Comparison of ENCODE assay signal across 9 cellular contexts in genomic region chr11:125165664-125166346, GRCh38. TPM values are rescaled to one million over a fixed set of nuclear protein-coding genes. Genes with fewer than 3 reads are reported as not detected.
DNase-seq lines count a peak whose midpoint lies in the region; ATAC-seq, FAIRE-seq and TF ChIP-seq lines count a peak whose summit lies in the region.
"Had no signal": no experiment of that assay in that cellular context is flagged by ENCODE, and none has a peak within 500 bp of the region (broad histone marks: within the 10 kb centered on the region; RNA-seq: fewer than 3 reads in every experiment).

No MANE protein-coding gene starts in this region.

- H2AFZ ChIP-seq in neural progenitor cell (replicated peaks) = peak overlapping the region; percentile 63

- H4K20me1 ChIP-seq in neural progenitor cell (ENCODE audit: low read depth) = peaks cover 32% of the 10 kb centered on the region

- H3K9me3 ChIP-seq in Panc1 (ENCODE audit: control insufficient read depth, insufficient read depth, low read depth, low read length) (no peaks in the 10 kb centered on the region), esophagus muscularis mucosa (no peaks in the 10 kb centered on the region), neural progenitor cell (ENCODE audit: low read depth) (no peaks in the 10 kb centered on the region)

- in situ Hi-C loops in Panc1 (cut with HindIII; ENCODE audit: low pct_unique_long_range_greater_than_20kb, low sequenced_read_pairs) = no loop called here

- peak overlapping the region; percentile 100 for H3K27ac Mint-ChIP-seq in neural progenitor cell

- 3% methylated on average over 41 of the region's 46 CpGs for WGBS in esophagus muscularis mucosa

- no peak for FAIRE-seq in GM12892 (lab: Jason Lieb, UNC)

- H3K36me3 Mint-ChIP-seq in neural progenitor cell = peaks cover 4% of the 10 kb centered on the region

- H3K4me1 ChIP-seq in Panc1 (ENCODE audit: control insufficient read depth, insufficient read depth, low read length) = no peaks in the 10 kb centered on the region
- H3K4me1 ChIP-seq in esophagus muscularis mucosa = peaks cover 22 to 70% (median 63%) of the 10 kb centered on the region in 4 donors
- peaks cover 56% of the 10 kb centered on the region for H3K4me1 ChIP-seq in neural progenitor cell

- peak overlapping the region; percentile 95 for H3K4me2 ChIP-seq in neural progenitor cell

- H3K27me3 Mint-ChIP-seq in neural progenitor cell (ENCODE audit: insufficient read depth, low read depth) = peaks cover 12% of the 10 kb centered on the region

- TF ChIP-seq POLR2A in esophagus muscularis mucosa (IDR thresholded peaks at IDR 0.05; ENCODE audit: low read depth) (no peak), GM12892 (IDR thresholded peaks at IDR 0.05; ENCODE audit: low read depth, low read length) (no peak)

- no peak for TF ChIP-seq EP300 in esophagus muscularis mucosa (IDR thresholded peaks at IDR 0.05)

- TF ChIP-seq CTCF in Panc1 (IDR thresholded peaks at IDR 0.05) = no peak
- no peak for TF ChIP-seq CTCF in esophagus muscularis mucosa (IDR thresholded peaks at IDR 0.05)
- TF ChIP-seq CTCF in neural progenitor cell (IDR thresholded peaks at IDR 0.05) = no peak

- intact Hi-C loops in Panc1 (cut with micrococcal nuclease; ENCODE audit: unreplicated experiment) = loop anchor here (2.0 kb wide), 1 partner anchor 179 kb away; no protein-coding TSS in a partner anchor
- intact Hi-C loops in esophagus muscularis mucosa (cut with DNase I) = loop anchor here (2.0 to 5.0 kb wide), 3 partner anchors 56 to 331 kb away; partner anchors contain the start of gene FEZ1

- H3K4me1 Mint-ChIP-seq in neural progenitor cell = peaks cover 64% of the 10 kb centered on the region

- H3K79me2 ChIP-seq in neural progenitor cell (ENCODE audit: low read depth) = peaks cover 46% of the 10 kb centered on the region

- DNase-seq in NCI-H82 (lab: John Stamatoyannopoulos, UW) = peak; percentile 58
- DNase-seq in NCI-H82 treated with DMSO at 0.1 percent for 48 hours (lab: John Stamatoyannopoulos, UW; ENCODE audit: unreplicated experiment) = no peak
- DNase-seq in Panc1 (ENCODE audit: low read depth, low spot score) = no peak
- DNase-seq in esophagus muscularis mucosa (ENCODE audit: extremely low spot score) = no peak
- DNase-seq in neural progenitor cell (ENCODE audit: low spot score) = peak; percentile 61
- DNase-seq in GM12892 (ENCODE audit: insufficient read length) = no peak

- peaks cover 73% of the 10 kb centered on the region for H3F3A ChIP-seq in neural progenitor cell (ENCODE audit: low read depth)

- ATAC-seq in Panc1 = peak; percentile 10; the same call in 1 of the 2 replicates
- no peak for ATAC-seq in HG03135 (IDR thresholded peaks at IDR 0.05; ENCODE audit: unreplicated experiment)
- ATAC-seq in GM18861 (IDR thresholded peaks at IDR 0.05; ENCODE audit: unreplicated experiment) = no peak

- no peaks in the 10 kb centered on the region for H3K9me3 Mint-ChIP-seq in neural progenitor cell

- POLR2A ChIA-PET in Panc1 (lab: Charles Lee) = interaction anchor here (0.6 kb wide), 1 partner anchor 289 kb away, joined by 5 read pairs; no protein-coding TSS in a partner anchor

- BruUV-seq in Panc1 (replicated peaks; lab: Mats Ljungman, UMichigan) = no TSS peak

- no peaks in the 10 kb centered on the region for H3K36me3 ChIP-seq in Panc1 (ENCODE audit: control insufficient read depth, insufficient read depth, low read length)
- no peaks in the 10 kb centered on the region for H3K36me3 ChIP-seq in esophagus muscularis mucosa
- no peaks in the 10 kb centered on the region for H3K36me3 ChIP-seq in neural progenitor cell

- no peak overlapping the region for H3K27ac ChIP-seq in Panc1 (ENCODE audit: low read length)
- H3K27ac ChIP-seq in esophagus muscularis mucosa (replicated peaks in 1 of 4) = peak overlapping the region; percentile 76 to 90 (median 87)
- H3K27ac ChIP-seq in neural progenitor cell = no peak overlapping the region

- CTCF ChIA-PET in Panc1 (lab: Charles Lee) = interaction anchor here (1.2 kb wide), 1 partner anchor 181 kb away, joined by 12 read pairs; no protein-coding TSS in a partner anchor

- H3K27me3 ChIP-seq in Panc1 (ENCODE audit: control insufficient read depth, insufficient read depth, low read length) (peaks cover 10% of the 10 kb centered on the region), esophagus muscularis mucosa (peaks cover 0 to 14% (median 0%) of the 10 kb centered on the region in 4 donors), neural progenitor cell (peaks cover 14% of the 10 kb centered on the region)

- H3K9ac ChIP-seq in neural progenitor cell = peak overlapping the region; percentile 48

- peak overlapping the region; percentile 100 for H3K4me3 Mint-ChIP-seq in neural progenitor cell

- peak overlapping the region; percentile 44 to 51 for H3K4me3 ChIP-seq in Panc1 (ENCODE audit: low read depth in 2 of 2, low read length in 2 of 2)
- H3K4me3 ChIP-seq in esophagus muscularis mucosa = peak overlapping the region; percentile 72 to 77 (median 74)
- H3K4me3 ChIP-seq in neural progenitor cell = peak overlapping the region; percentile 88

RNA-seq across cellular contexts. Expression of gene PKNOX2, which starts 1.3 kb away (rescaled TPM):
- total RNA-seq in Panc1 (2021; ENCODE audit: unreplicated experiment) (not detected), esophagus muscularis mucosa (1 to 10 TPM in 3 of 4 donors, under 1 TPM in 1; 0.83 to 4.1 (median 2.5) TPM), neural progenitor cell (ENCODE audit: low replicate concordance) (4.3 and 7.2 TPM in 2 replicates)
- polyA plus RNA-seq in Panc1 (2012; ENCODE audit: insufficient read length) = 0.07 TPM
- polyA plus RNA-seq in GM12892 (2012; ENCODE audit: missing spikeins) = not detected
- total RNA-seq: activated CD8-positive, alpha-beta memory T cell treated with anti-CD3 and anti-CD28 coated beads for 36 hours had no signal

RNA-seq across cellular contexts. Expression of gene TMEM218, which starts 54.4 kb away (rescaled TPM):
- total RNA-seq in Panc1 (2021; ENCODE audit: unreplicated experiment) = 26.8 TPM
- polyA plus RNA-seq in Panc1 (2012; ENCODE audit: insufficient read length) = 29.3 TPM
- total RNA-seq in esophagus muscularis mucosa = 10 to 100 TPM; 13.1 to 20.4 (median 15.5) TPM
- total RNA-seq in neural progenitor cell (ENCODE audit: low replicate concordance) = 44.1 and 47.9 TPM in 2 replicates
- polyA plus RNA-seq in GM12892 (2012; ENCODE audit: missing spikeins) = 24.7 TPM

Comparison
In these comparisons a context has a peak if more than half of its experiments do, and no peak if none do; other contexts are left out.
1. DNase-seq: peak in NCI-H82 (single experiment) and neural progenitor cell (single experiment); none in NCI-H82 treated with DMSO at 0.1 percent for 48 hours (single experiment), Panc1 (single experiment), esophagus muscularis mucosa (single experiment) and GM12892 (single experiment).
2. H3K27ac ChIP-seq: peak in esophagus muscularis mucosa (4 of 4); none in Panc1 (single experiment) and neural progenitor cell (single experiment).
3. Peak in every context shown above with its lines, with median percentiles within 50 percentile points of each other: H3K4me3 ChIP-seq.